Comparison of ENCODE assay signal across 14 cellular contexts in genomic region chr17:7781467-7781866, GRCh38. TPM values are rescaled to one million over a fixed set of nuclear protein-coding genes. Genes with fewer than 3 reads are reported as not detected.
DNase-seq lines count a peak whose midpoint lies in the region; ATAC-seq and TF ChIP-seq lines count a peak whose summit lies in the region.
"Had no signal": no experiment of that assay in that cellular context is flagged by ENCODE, and none has a peak within 500 bp of the region (broad histone marks: within the 10 kb centered on the region; RNA-seq: fewer than 3 reads in every experiment).

No MANE protein-coding gene starts in this region.

- no peaks in the 10 kb centered on the region for H3K27me3 ChIP-seq in cardiac muscle cell
- H3K27me3 ChIP-seq in right cardiac atrium (ENCODE audit: control insufficient read depth, insufficient read depth) = no peaks in the 10 kb centered on the region
- H3K27me3 ChIP-seq in CD4-positive, alpha-beta memory T cell (ENCODE audit: insufficient read depth, low read length) = peaks cover 7% of the 10 kb centered on the region
- H3K27me3 ChIP-seq: neural progenitor cell had no signal

- H3K4me1 Mint-ChIP-seq in CD14-positive monocyte = no peaks in the 10 kb centered on the region
- peaks cover 0 to 2% (median 0%) of the 10 kb centered on the region in 4 donors for H3K4me1 Mint-ChIP-seq in CD4-positive, alpha-beta memory T cell
- H3K4me1 Mint-ChIP-seq: activated naive CD4-positive, alpha-beta T cell treated with anti-CD3 and anti-CD28 coated beads, Interleukin-2, amount 50 U/mL, for 24 hours; neural progenitor cell had no signal

- WGBS in right cardiac atrium = 72% methylated on average over 6 of the region's 6 CpGs

- no peak for TF ChIP-seq CTCF in cardiac muscle cell (IDR thresholded peaks at IDR 0.05; ENCODE audit: low read depth, low read length)
- no peak for TF ChIP-seq CTCF in CD14-positive monocyte (IDR thresholded peaks at IDR 0.05)

- H3K4me3 Mint-ChIP-seq in CD14-positive monocyte = no peak overlapping the region
- H3K4me3 Mint-ChIP-seq in CD4-positive, alpha-beta memory T cell = no peak overlapping the region
- H3K4me3 Mint-ChIP-seq: activated naive CD4-positive, alpha-beta T cell treated with anti-CD3 and anti-CD28 coated beads, Interleukin-2, amount 50 U/mL, for 24 hours; neural progenitor cell had no signal

- H3K27me3 Mint-ChIP-seq in CD14-positive monocyte (ENCODE audit: low read depth in 3 of 3) = peaks cover 1 to 12% (median 6%) of the 10 kb centered on the region in 3 donors
- H3K27me3 Mint-ChIP-seq in CD4-positive, alpha-beta memory T cell = peaks cover 6 to 14% of the 10 kb centered on the region in 2 donors

- CTCF ChIA-PET in CD4-positive, alpha-beta memory T cell (lab: Charles Lee; ENCODE audit: partially characterized antibody) = no interaction called here

- no peaks in the 10 kb centered on the region for H3K9me3 ChIP-seq in cardiac muscle cell (ENCODE audit: low read depth)
- H3K9me3 ChIP-seq in right cardiac atrium (ENCODE audit: control insufficient read depth, low read length) = no peaks in the 10 kb centered on the region
- no peaks in the 10 kb centered on the region for H3K9me3 ChIP-seq in CD4-positive, alpha-beta memory T cell (ENCODE audit: control insufficient read depth in 1 of 2, low read length in 2 of 2)

- H3K27ac ChIP-seq in cardiac muscle cell (no peak overlapping the region), right cardiac atrium (ENCODE audit: low read length) (no peak overlapping the region)
- no peak overlapping the region for H3K27ac ChIP-seq in CD4-positive, alpha-beta memory T cell (ENCODE audit: low read depth, low read length)
- H3K27ac ChIP-seq: neural progenitor cell had no signal

- peaks cover 3% of the 10 kb centered on the region for H3K4me1 ChIP-seq in cardiac muscle cell (ENCODE audit: low read depth)
- no peaks in the 10 kb centered on the region for H3K4me1 ChIP-seq in right cardiac atrium (ENCODE audit: control insufficient read depth, insufficient read depth, low read length)
- H3K4me1 ChIP-seq in CD4-positive, alpha-beta memory T cell (ENCODE audit: insufficient read depth, low read length) = no peaks in the 10 kb centered on the region
- H3K4me1 ChIP-seq: neural progenitor cell had no signal

- H3K4me3 ChIP-seq in cardiac muscle cell = no peak overlapping the region
- no peak overlapping the region for H3K4me3 ChIP-seq in right cardiac atrium (ENCODE audit: low read length)
- no peak overlapping the region for H3K4me3 ChIP-seq in CD4-positive, alpha-beta memory T cell (ENCODE audit: low read length in 2 of 2)
- H3K4me3 ChIP-seq: neural progenitor cell, smooth muscle cell had no signal

- H3K36me3 ChIP-seq in cardiac muscle cell = no peaks in the 10 kb centered on the region
- H3K36me3 ChIP-seq in CD4-positive, alpha-beta memory T cell (ENCODE audit: insufficient read depth, low read length) = no peaks in the 10 kb centered on the region
- H3K36me3 ChIP-seq: neural progenitor cell had no signal

- no peaks in the 10 kb centered on the region for H3K36me3 Mint-ChIP-seq in CD14-positive monocyte
- H3K36me3 Mint-ChIP-seq in CD4-positive, alpha-beta memory T cell = no peaks in the 10 kb centered on the region
- H3K36me3 Mint-ChIP-seq: activated naive CD4-positive, alpha-beta T cell treated with anti-CD3 and anti-CD28 coated beads, Interleukin-2, amount 50 U/mL, for 24 hours; neural progenitor cell had no signal

- ATAC-seq in right cardiac atrium (no peak), HG03565 (IDR thresholded peaks at IDR 0.05; ENCODE audit: unreplicated experiment) (peak; percentile 68)

- DNase-seq in cardiac muscle cell (ENCODE audit: low read depth in 1 of 2, low spot score in 1 of 2) = peak; percentile 14 to 32
- DNase-seq in right cardiac atrium = no peak
- peak; percentile 67 for DNase-seq in glomerular visceral epithelial cell (ENCODE audit: extremely low spot score)
- DNase-seq in NCI-H345 treated with DMSO at 0.1 percent for 48 hours (lab: John Stamatoyannopoulos, UW; ENCODE audit: unreplicated experiment) = no peak
- DNase-seq in CD14-positive monocyte (ENCODE audit: low spot score) = no peak
- no peak for DNase-seq in CD4-positive, alpha-beta memory T cell
- DNase-seq in NCI-H1694 treated with DMSO at 0.1 percent for 48 hours (lab: John Stamatoyannopoulos, UW) = no peak
- DNase-seq: cerebellar nuclear complex, NCI-H2171, substantia nigra had no signal

- no peak overlapping the region for H3K27ac Mint-ChIP-seq in CD14-positive monocyte
- H3K27ac Mint-ChIP-seq in CD4-positive, alpha-beta memory T cell = no peak overlapping the region
- H3K27ac Mint-ChIP-seq: activated naive CD4-positive, alpha-beta T cell treated with anti-CD3 and anti-CD28 coated beads, Interleukin-2, amount 50 U/mL, for 24 hours; neural progenitor cell had no signal

- POLR2A ChIA-PET in CD4-positive, alpha-beta memory T cell (lab: Charles Lee; ENCODE audit: partially characterized antibody) = no interaction called here

- intact Hi-C loops in right cardiac atrium (cut with DNase I) = no loop called here
- intact Hi-C loops in CD14-positive monocyte (cut with micrococcal nuclease) = no loop called here
- intact Hi-C loops in CD4-positive, alpha-beta memory T cell (cut with micrococcal nuclease) = no loop called here

- peaks cover 0 to 1% (median 0%) of the 10 kb centered on the region in 7 donors for H3K9me3 Mint-ChIP-seq in CD14-positive monocyte
- peaks cover 0 to 1% (median 0%) of the 10 kb centered on the region in 8 donors for H3K9me3 Mint-ChIP-seq in CD4-positive, alpha-beta memory T cell
- H3K9me3 Mint-ChIP-seq: activated naive CD4-positive, alpha-beta T cell treated with anti-CD3 and anti-CD28 coated beads, Interleukin-2, amount 50 U/mL, for 24 hours; neural progenitor cell had no signal

RNA-seq across cellular contexts. Expression of gene KDM6B, which starts 52.5 kb away (rescaled TPM):
- total RNA-seq in cardiac muscle cell (11.1 and 20.8 TPM in 2 replicates), right cardiac atrium (10 to 100 TPM; 25.7 to 28.1 (median 27.5) TPM)
- polyA plus RNA-seq in cardiac muscle cell (9.0 and 9.7 TPM in 2 replicates), right cardiac atrium (18.6 TPM), CD14-positive monocyte (under 1 TPM; 0.37 to 0.44 TPM)
- 100 to 1,000 TPM; 119 to 129 TPM for total RNA-seq in CD4-positive, alpha-beta memory T cell
- polyA plus RNA-seq in CD4-positive, alpha-beta memory T cell = 1 to 10 TPM in 1 of 2 donors, not detected in 1; 1.7 TPM

Comparison
In these comparisons a context has a peak if more than half of its experiments do, and no peak if none do; other contexts are left out.
1. DNase-seq: peak in cardiac muscle cell (2 of 2) and glomerular visceral epithelial cell (single experiment); none in right cardiac atrium (0 of 3), NCI-H345 treated with DMSO at 0.1 percent for 48 hours (single experiment), CD14-positive monocyte (single experiment), CD4-positive, alpha-beta memory T cell (0 of 5) and NCI-H1694 treated with DMSO at 0.1 percent for 48 hours (single experiment).